Comparison of ENCODE assay signal across 2 cellular contexts in the genomic region with DNA sequence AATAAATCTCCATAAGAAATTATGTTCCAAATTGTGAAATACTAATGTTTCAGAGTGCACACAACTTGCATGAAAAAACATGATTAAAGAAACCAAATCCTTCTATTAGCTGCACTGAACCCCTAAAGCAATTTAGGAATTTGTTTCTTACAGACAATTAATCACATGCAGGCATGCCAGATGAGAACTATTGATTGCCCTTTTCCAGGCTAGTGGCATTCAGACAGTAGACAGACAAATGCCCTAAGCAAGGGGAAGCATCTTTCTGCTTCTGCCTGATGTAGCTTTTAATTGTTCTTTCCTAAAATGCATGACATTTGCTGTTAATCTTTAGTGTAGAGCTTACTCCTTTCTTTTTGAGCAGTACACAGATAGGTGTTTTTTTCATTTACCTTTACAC.
A peak's percentile ranks its signal among the peaks of the same experiment; 100 is the strongest.
TF ChIP-seq lines count a peak whose summit lies in the region.

No MANE protein-coding gene starts in this region.

TF ChIP-seq in SK-N-SH, 30 proteins besides CTCF, POLR2A, EP300 and RAD21 (continued from another document):
- TF ChIP-seq REST (IDR thresholded peaks at IDR 0.05; ENCODE audit: low read depth, low read length) = no peak
- TF ChIP-seq FOXM1 (IDR thresholded peaks at IDR 0.05; ENCODE audit: low read depth) = no peak
- TF ChIP-seq JUND (IDR thresholded peaks at IDR 0.05) = no peak
- TF ChIP-seq TAF1 (IDR thresholded peaks at IDR 0.05; ENCODE audit: borderline replicate concordance, low read depth, low read length) = no peak
- TF ChIP-seq FOSL2 (IDR thresholded peaks at IDR 0.05; ENCODE audit: borderline replicate concordance, low read depth) = no peak
- TF ChIP-seq SMC3 (IDR thresholded peaks at IDR 0.05; ENCODE audit: low read depth, low read length) = no peak
- TF ChIP-seq EZH2phosphoT487 (IDR thresholded peaks at IDR 0.05; ENCODE audit: borderline replicate concordance, low read depth) = no peak
- TF ChIP-seq RFX5 (IDR thresholded peaks at IDR 0.05; ENCODE audit: low read length) = no peak
- TF ChIP-seq CHD2 (IDR thresholded peaks at IDR 0.05; ENCODE audit: low read length, partially characterized antibody) = peak; percentile 50
- TF ChIP-seq GABPA (IDR thresholded peaks at IDR 0.05; ENCODE audit: low read depth) = no peak
- no peak for TF ChIP-seq USF2 (IDR thresholded peaks at IDR 0.05; ENCODE audit: borderline replicate concordance, low read depth, low read length)
- TF ChIP-seq FOXJ3 (CRISPR knock-in tag; IDR thresholded peaks at IDR 0.05) = peak; percentile 67; the same call in 1 of the 2 replicates
- TF ChIP-seq SIN3A (IDR thresholded peaks at IDR 0.05; ENCODE audit: borderline replicate concordance, low read depth, low read length) = no peak
- TF ChIP-seq TEAD4 (IDR thresholded peaks at IDR 0.05; ENCODE audit: borderline replicate concordance, insufficient read depth) = no peak
- TF ChIP-seq IRF3 (IDR thresholded peaks at IDR 0.05; ENCODE audit: low read depth, low read length) = no peak
- peak; percentile 85 for TF ChIP-seq GATA2 (CRISPR knock-in tag; IDR thresholded peaks at IDR 0.05)
- TF ChIP-seq YY1 (IDR thresholded peaks at IDR 0.05; ENCODE audit: low read depth) = no peak
- TF ChIP-seq, protein P1, sequence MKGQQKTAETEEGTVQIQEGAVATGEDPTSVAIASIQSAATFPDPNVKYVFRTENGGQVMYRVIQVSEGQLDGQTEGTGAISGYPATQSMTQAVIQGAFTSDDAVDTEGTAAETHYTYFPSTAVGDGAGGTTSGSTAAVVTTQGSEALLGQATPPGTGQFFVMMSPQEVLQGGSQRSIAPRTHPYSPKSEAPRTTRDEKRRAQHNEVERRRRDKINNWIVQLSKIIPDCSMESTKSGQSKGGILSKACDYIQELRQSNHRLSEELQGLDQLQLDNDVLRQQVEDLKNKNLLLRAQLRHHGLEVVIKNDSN (IDR thresholded peaks at IDR 0.05; ENCODE audit: borderline replicate concordance, low read depth) = no peak
- TF ChIP-seq, protein P2, sequence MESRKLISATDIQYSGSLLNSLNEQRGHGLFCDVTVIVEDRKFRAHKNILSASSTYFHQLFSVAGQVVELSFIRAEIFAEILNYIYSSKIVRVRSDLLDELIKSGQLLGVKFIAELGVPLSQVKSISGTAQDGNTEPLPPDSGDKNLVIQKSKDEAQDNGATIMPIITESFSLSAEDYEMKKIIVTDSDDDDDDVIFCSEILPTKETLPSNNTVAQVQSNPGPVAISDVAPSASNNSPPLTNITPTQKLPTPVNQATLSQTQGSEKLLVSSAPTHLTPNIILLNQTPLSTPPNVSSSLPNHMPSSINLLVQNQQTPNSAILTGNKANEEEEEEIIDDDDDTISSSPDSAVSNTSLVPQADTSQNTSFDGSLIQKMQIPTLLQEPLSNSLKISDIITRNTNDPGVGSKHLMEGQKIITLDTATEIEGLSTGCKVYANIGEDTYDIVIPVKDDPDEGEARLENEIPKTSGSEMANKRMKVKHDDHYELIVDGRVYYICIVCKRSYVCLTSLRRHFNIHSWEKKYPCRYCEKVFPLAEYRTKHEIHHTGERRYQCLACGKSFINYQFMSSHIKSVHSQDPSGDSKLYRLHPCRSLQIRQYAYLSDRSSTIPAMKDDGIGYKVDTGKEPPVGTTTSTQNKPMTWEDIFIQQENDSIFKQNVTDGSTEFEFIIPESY (IDR thresholded peaks at IDR 0.05; ENCODE audit: borderline replicate concordance, low read depth) = no peak
- TF ChIP-seq MAX (IDR thresholded peaks at IDR 0.05; ENCODE audit: low read depth) = no peak
- TF ChIP-seq MXI1 (IDR thresholded peaks at IDR 0.05; ENCODE audit: low read depth, low read length) = no peak
- TF ChIP-seq POLR2AphosphoS5 (IDR thresholded peaks at IDR 0.05; ENCODE audit: low read depth, low read length) = no peak
- no peak for TF ChIP-seq NFIC (IDR thresholded peaks at IDR 0.05; ENCODE audit: borderline replicate concordance)
- TF ChIP-seq ELF1 (IDR thresholded peaks at IDR 0.05) = no peak

TF ChIP-seq in SK-N-SH treated with all-trans-retinoic acid at 6 μM for 48 hours, 23 proteins besides CTCF, POLR2A, EP300 and RAD21 (continued from another document):
- TF ChIP-seq, protein P3, sequence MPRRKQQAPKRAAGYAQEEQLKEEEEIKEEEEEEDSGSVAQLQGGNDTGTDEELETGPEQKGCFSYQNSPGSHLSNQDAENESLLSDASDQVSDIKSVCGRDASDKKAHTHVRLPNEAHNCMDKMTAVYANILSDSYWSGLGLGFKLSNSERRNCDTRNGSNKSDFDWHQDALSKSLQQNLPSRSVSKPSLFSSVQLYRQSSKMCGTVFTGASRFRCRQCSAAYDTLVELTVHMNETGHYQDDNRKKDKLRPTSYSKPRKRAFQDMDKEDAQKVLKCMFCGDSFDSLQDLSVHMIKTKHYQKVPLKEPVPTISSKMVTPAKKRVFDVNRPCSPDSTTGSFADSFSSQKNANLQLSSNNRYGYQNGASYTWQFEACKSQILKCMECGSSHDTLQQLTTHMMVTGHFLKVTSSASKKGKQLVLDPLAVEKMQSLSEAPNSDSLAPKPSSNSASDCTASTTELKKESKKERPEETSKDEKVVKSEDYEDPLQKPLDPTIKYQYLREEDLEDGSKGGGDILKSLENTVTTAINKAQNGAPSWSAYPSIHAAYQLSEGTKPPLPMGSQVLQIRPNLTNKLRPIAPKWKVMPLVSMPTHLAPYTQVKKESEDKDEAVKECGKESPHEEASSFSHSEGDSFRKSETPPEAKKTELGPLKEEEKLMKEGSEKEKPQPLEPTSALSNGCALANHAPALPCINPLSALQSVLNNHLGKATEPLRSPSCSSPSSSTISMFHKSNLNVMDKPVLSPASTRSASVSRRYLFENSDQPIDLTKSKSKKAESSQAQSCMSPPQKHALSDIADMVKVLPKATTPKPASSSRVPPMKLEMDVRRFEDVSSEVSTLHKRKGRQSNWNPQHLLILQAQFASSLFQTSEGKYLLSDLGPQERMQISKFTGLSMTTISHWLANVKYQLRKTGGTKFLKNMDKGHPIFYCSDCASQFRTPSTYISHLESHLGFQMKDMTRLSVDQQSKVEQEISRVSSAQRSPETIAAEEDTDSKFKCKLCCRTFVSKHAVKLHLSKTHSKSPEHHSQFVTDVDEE (CRISPR knock-in tag; IDR thresholded peaks at IDR 0.05) = no peak
- TF ChIP-seq ZNF565 (CRISPR knock-in tag; conservative IDR thresholded peaks at IDR 0.05; ENCODE audit: low read depth) = no peak
- no peak for TF ChIP-seq ARNTL (CRISPR knock-in tag; IDR thresholded peaks at IDR 0.05; ENCODE audit: borderline replicate concordance, low read depth)
